Comparison of ENCODE assay signal across 10 cellular contexts in genomic region chr2:232927793-232928563, GRCh38. TPM values are rescaled to one million over a fixed set of nuclear protein-coding genes. Genes with fewer than 3 reads are reported as not detected.
DNase-seq lines count a peak whose midpoint lies in the region; ATAC-seq and TF ChIP-seq lines count a peak whose summit lies in the region.
"Had no signal": no experiment of that assay in that cellular context is flagged by ENCODE, and none has a peak within 500 bp of the region (broad histone marks: within the 10 kb centered on the region; RNA-seq: fewer than 3 reads in every experiment).

No MANE protein-coding gene starts in this region.

- in situ Hi-C loops in GM23248 (cut with MboI): no loop called here
- in situ Hi-C loops in gastrocnemius medialis (cut with MboI; ENCODE audit: low sequenced_read_pairs in 4 of 4): no loop called here

- peak; percentile 26 for DNase-seq in GM23248
- DNase-seq in RPMI7951 (ENCODE audit: low read depth): peak; percentile 23
- peak; percentile 54 for DNase-seq in glutamatergic neuron
- DNase-seq in gastrocnemius medialis: no peak
- no peak for DNase-seq in dermis blood vessel endothelial cell
- DNase-seq in superior temporal gyrus (ENCODE audit: extremely low spot score): no peak
- DNase-seq: foreskin keratinocyte, KG1 had no signal

- no peaks in the 10 kb centered on the region for H3K9me2 ChIP-seq in GM23248 (ENCODE audit: insufficient read depth)

- H3K36me3 ChIP-seq in GM23248 (ENCODE audit: low read depth) (no peaks in the 10 kb centered on the region), gastrocnemius medialis (no peaks in the 10 kb centered on the region)

- intact Hi-C loops in gastrocnemius medialis (cut with DNase I; ENCODE audit: low total_unique reads): no loop called here

- H3K4me1 ChIP-seq in GM23248 (ENCODE audit: insufficient read depth) (no peaks in the 10 kb centered on the region), gastrocnemius medialis (peaks cover 0 to 5% of the 10 kb centered on the region in 2 donors)
- H3K4me1 ChIP-seq: foreskin keratinocyte had no signal

- H3K27me3 ChIP-seq in GM23248 (replicated peaks; ENCODE audit: insufficient read depth) (peaks cover 53% of the 10 kb centered on the region), gastrocnemius medialis (peaks cover 35 to 38% (median 35%) of the 10 kb centered on the region in 3 donors)

- no peak overlapping the region for H3K9ac ChIP-seq in GM23248

- H4K20me1 ChIP-seq in GM23248 (ENCODE audit: insufficient read depth): no peaks in the 10 kb centered on the region

- H3K27ac Mint-ChIP-seq in glutamatergic neuron (ENCODE audit: unreplicated experiment): no peak overlapping the region
- H3K27ac Mint-ChIP-seq: activated CD4-positive, alpha-beta memory T cell treated with anti-CD3 and anti-CD28 coated beads for 36 hours had no signal

- H3K4me3 ChIP-seq in GM23248: peak overlapping the region; percentile 35; the same call in 1 of the 2 replicates
- peak overlapping the region in 3 of 4 donors; percentile 7 to 44 (median 33) for H3K4me3 ChIP-seq in gastrocnemius medialis

- no peak for ATAC-seq in gastrocnemius medialis
- ATAC-seq in GM18861 (IDR thresholded peaks at IDR 0.05; ENCODE audit: unreplicated experiment): no peak
- ATAC-seq: foreskin keratinocyte had no signal

- H3F3A ChIP-seq in GM23248 (ENCODE audit: insufficient read depth): no peaks in the 10 kb centered on the region

- H3K79me2 ChIP-seq in GM23248 (ENCODE audit: insufficient read depth): no peaks in the 10 kb centered on the region

- no peak for TF ChIP-seq POLR2A in gastrocnemius medialis (IDR thresholded peaks at IDR 0.05)

- peaks cover 8% of the 10 kb centered on the region for H3K4me1 Mint-ChIP-seq in glutamatergic neuron (ENCODE audit: low read depth, unreplicated experiment)

- peaks cover 15% of the 10 kb centered on the region for H3K36me3 Mint-ChIP-seq in glutamatergic neuron (ENCODE audit: unreplicated experiment)

- H2AFZ ChIP-seq in GM23248: no peak overlapping the region

- H3K4me3 Mint-ChIP-seq in glutamatergic neuron (ENCODE audit: unreplicated experiment): no peak overlapping the region

- H3K9me3 Mint-ChIP-seq in glutamatergic neuron (ENCODE audit: unreplicated experiment): peaks cover 6% of the 10 kb centered on the region

- TF ChIP-seq CTCF in glutamatergic neuron (IDR thresholded peaks at IDR 0.05; ENCODE audit: partially characterized antibody, unreplicated experiment) (no peak), gastrocnemius medialis (IDR thresholded peaks at IDR 0.05 in 4 of 5, conservative IDR thresholded peaks at IDR 0.05 in 1 of 5) (no peak)

- H3K27ac ChIP-seq in GM23248 (no peak overlapping the region), gastrocnemius medialis (no peak overlapping the region)
- H3K27ac ChIP-seq: foreskin keratinocyte had no signal

- H3K4me2 ChIP-seq in GM23248 (ENCODE audit: unreplicated experiment): no peak overlapping the region

- H3K9me3 ChIP-seq in GM23248 (ENCODE audit: low read depth): no peaks in the 10 kb centered on the region
- H3K9me3 ChIP-seq in gastrocnemius medialis: no peaks in the 10 kb centered on the region

- H3K27me3 Mint-ChIP-seq in glutamatergic neuron (ENCODE audit: unreplicated experiment): peaks cover 29% of the 10 kb centered on the region

- 5 to 7% methylated on average over 20 to 59 of the region's 115 CpGs for WGBS in GM23248 (ENCODE audit: low coverage in 1 of 2, low lambda C conversion rate in 2 of 2, missing lambda C conversion rate in 2 of 2), 2 experiments

RNA-seq across cellular contexts. Expression of gene SNORC, which starts 57.9 kb away (rescaled TPM):
- total RNA-seq in GM23248 (2014; rRNA removed; shearing (Covaris generic)): 0.63 TPM in 1 of 2 replicates, not detected in the other
- polyA plus RNA-seq in GM23248 (2016; fragmentation: Nextera tagmentation; extraction: Ambion mirVana): 0.39 TPM in 1 of 2 replicates, not detected in the other
- total RNA-seq in RPMI7951 (2014; rRNA removed; shearing (Covaris generic)): 0.24 and 0.98 TPM in 2 replicates
- 2.4 TPM for total RNA-seq in glutamatergic neuron (ENCODE audit: unreplicated experiment)
- 1 to 10 TPM in 2 of 4 donors, under 1 TPM in 2; 0.12 to 4.1 (median 1.1) TPM for total RNA-seq in gastrocnemius medialis
- total RNA-seq in dermis blood vessel endothelial cell: 0.34 and 0.84 TPM in 2 replicates

Comparison
In these comparisons a context has a peak if more than half of its experiments do, and no peak if none do; other contexts are left out.
1. DNase-seq: peak in GM23248 (single experiment), RPMI7951 (single experiment) and glutamatergic neuron (single experiment); none in gastrocnemius medialis (0 of 2), dermis blood vessel endothelial cell (single experiment) and superior temporal gyrus (single experiment).